Comparison of ENCODE assay signal across 8 cellular contexts in genomic region chr4:2812600-2812932, GRCh38. TPM values are rescaled to one million over a fixed set of nuclear protein-coding genes. Genes with fewer than 3 reads are reported as not detected.
DNase-seq lines count a peak whose midpoint lies in the region; ATAC-seq and TF ChIP-seq lines count a peak whose summit lies in the region.

No MANE protein-coding gene starts in this region.

- no peak overlapping the region for H2BK120ac ChIP-seq in mesendoderm (ENCODE audit: low read depth, low read length)

- no peak overlapping the region for H2AK5ac ChIP-seq in mesendoderm (ENCODE audit: low read length)

- no peak overlapping the region for H3K4ac ChIP-seq in mesendoderm (ENCODE audit: low read depth, low read length)

- H3K79me2 ChIP-seq in GM23248 (ENCODE audit: insufficient read depth) (peaks cover 82% of the 10 kb centered on the region), mesendoderm (ENCODE audit: control insufficient read depth, insufficient read depth, low read length) (no peaks in the 10 kb centered on the region)

- DNase-seq in A673 (ENCODE audit: low spot score) (no peak), GM23248 (peak; percentile 21), mesendoderm (no peak), HPDE6-E6E7 (ENCODE audit: extremely low spot score) (no peak), GDM1 (lab: John Stamatoyannopoulos, UW) (no peak), nucleus accumbens (lab: John Stamatoyannopoulos, UW) (no peak)
- DNase-seq in activated naive CD4-positive, alpha-beta T cell treated with anti-CD3 and anti-CD28 coated beads, Interleukin-2, amount 50 U/mL, for 16 hours: peak; percentile 37

- no peaks in the 10 kb centered on the region for H3K27me3 ChIP-seq in A673 (replicated peaks; ENCODE audit: insufficient read depth, low read depth, low read length, poor library complexity)
- no peaks in the 10 kb centered on the region for H3K27me3 ChIP-seq in GM23248 (replicated peaks; ENCODE audit: insufficient read depth)
- H3K27me3 ChIP-seq in mesendoderm (ENCODE audit: insufficient read depth, low read length, poor library complexity): no peaks in the 10 kb centered on the region

- no TSS peak for BruUV-seq in A673 (replicated peaks; lab: Mats Ljungman, UMichigan)

- H3F3A ChIP-seq in GM23248 (ENCODE audit: insufficient read depth): peaks cover 9% of the 10 kb centered on the region; the same call in 1 of the 2 replicates

- H4K8ac ChIP-seq in mesendoderm (ENCODE audit: low read depth, low read length): no peak overlapping the region

- peak overlapping the region; percentile 20 for H3K18ac ChIP-seq in mesendoderm (ENCODE audit: low read length)

- H3K56ac ChIP-seq in mesendoderm (ENCODE audit: low read length): peak overlapping the region; percentile 75

- no peaks in the 10 kb centered on the region for H3K9me2 ChIP-seq in GM23248 (ENCODE audit: insufficient read depth)

- H3K36me3 ChIP-seq in A673 (ENCODE audit: insufficient read depth, low read length, poor library complexity, severe bottlenecking) (no peaks in the 10 kb centered on the region), GM23248 (ENCODE audit: low read depth) (no peaks in the 10 kb centered on the region), mesendoderm (ENCODE audit: control insufficient read depth, insufficient read depth, low read length) (no peaks in the 10 kb centered on the region)

- no peak overlapping the region for H4K5ac ChIP-seq in mesendoderm (ENCODE audit: low read length)

- H3K4me2 ChIP-seq in GM23248 (ENCODE audit: unreplicated experiment): peak overlapping the region; percentile 75
- H3K4me2 ChIP-seq in mesendoderm (ENCODE audit: low read length): no peak overlapping the region

- in situ Hi-C loops in GM23248 (cut with MboI): no loop called here

- H3K27ac ChIP-seq in A673 (ENCODE audit: low read depth, low read length, poor library complexity, severe bottlenecking) (peak overlapping the region; percentile 18), GM23248 (0 out of 2 replicates have a peak overlapping the region, but pooled peaks have one; percentile 16), mesendoderm (ENCODE audit: low read depth, low read length) (no peak overlapping the region)

- ATAC-seq in HG03521 (IDR thresholded peaks at IDR 0.05; ENCODE audit: unreplicated experiment): no peak

- no peak overlapping the region for H2AFZ ChIP-seq in GM23248

- no peak overlapping the region for H2BK15ac ChIP-seq in mesendoderm (replicated peaks; ENCODE audit: low read depth)

- no peak overlapping the region for H3K4me3 ChIP-seq in A673 (ENCODE audit: low read depth, low read length, poor library complexity, severe bottlenecking)
- peak overlapping the region; percentile 45; the same call in 1 of the 2 replicates for H3K4me3 ChIP-seq in GM23248
- no peak overlapping the region for H3K4me3 ChIP-seq in mesendoderm (ENCODE audit: low read length)

- no peak for TF ChIP-seq CTCF in A673 (conservative IDR thresholded peaks at IDR 0.05; ENCODE audit: low read depth, low read length)

- WGBS in GM23248 (ENCODE audit: low coverage in 1 of 2, low lambda C conversion rate in 2 of 2, missing lambda C conversion rate in 2 of 2), 2 experiments: 20 to 24% methylated on average over 3 to 7 of the region's 7 CpGs
- no CpG with 5 or more reads among the region's 7 CpGs for WGBS in mesendoderm (ENCODE audit: extremely low coverage, insufficient coverage, low lambda C conversion rate)

- peaks cover 8% of the 10 kb centered on the region for H3K9me3 ChIP-seq in A673 (ENCODE audit: low read depth, low read length, poor library complexity, severe bottlenecking)
- H3K9me3 ChIP-seq in GM23248 (ENCODE audit: low read depth): no peaks in the 10 kb centered on the region

- H3K4me1 ChIP-seq in A673 (ENCODE audit: insufficient read depth, low read length, poor library complexity, severe bottlenecking) (peaks cover 15% of the 10 kb centered on the region), GM23248 (ENCODE audit: insufficient read depth) (peaks cover 11% of the 10 kb centered on the region), mesendoderm (ENCODE audit: control insufficient read depth, low read depth, low read length) (peaks cover 5% of the 10 kb centered on the region)

- CTCF ChIA-PET in A673 (lab: Charles Lee): no interaction called here

- H3K9ac ChIP-seq in GM23248 (peak overlapping the region; percentile 60), mesendoderm (ENCODE audit: low read length) (no peak overlapping the region)

- no peak overlapping the region for H2BK5ac ChIP-seq in mesendoderm (ENCODE audit: low read length)

- H4K20me1 ChIP-seq in GM23248 (ENCODE audit: insufficient read depth): no peaks in the 10 kb centered on the region

- POLR2A ChIA-PET in A673 (lab: Charles Lee; ENCODE audit: low non-redundant PET): no interaction called here

- no peaks in the 10 kb centered on the region for H3K79me1 ChIP-seq in mesendoderm (ENCODE audit: low read length)

- intact Hi-C loops in A673 (cut with micrococcal nuclease; ENCODE audit: unreplicated experiment): no loop called here

- no peak overlapping the region for H3K23ac ChIP-seq in mesendoderm (ENCODE audit: low read length)

RNA-seq across cellular contexts. Expression of gene SH3BP2, which starts 19.7 kb away (rescaled TPM):
- total RNA-seq in A673 (2021): 34.4 and 37.7 TPM in 2 replicates
- total RNA-seq in GM23248 (2014; rRNA removed; shearing (Covaris generic)): 31.2 and 46.3 TPM in 2 replicates
- 19.1 and 20.9 TPM in 2 replicates for polyA plus RNA-seq in GM23248 (2016; fragmentation: Nextera tagmentation; extraction: Ambion mirVana)
- polyA plus RNA-seq in mesendoderm (2013, experiment 1 of 2): 19.3 TPM
- polyA plus RNA-seq in mesendoderm (2013, experiment 2 of 2): 19.0 TPM

RNA-seq across cellular contexts. Expression of gene ADD1, which starts 31.1 kb away (rescaled TPM):
- total RNA-seq in A673 (2021): 232 and 237 TPM in 2 replicates
- 188 and 219 TPM in 2 replicates for total RNA-seq in GM23248 (2014; rRNA removed; shearing (Covaris generic))
- 175 and 181 TPM in 2 replicates for polyA plus RNA-seq in GM23248 (2016; fragmentation: Nextera tagmentation; extraction: Ambion mirVana)
- 202 TPM for polyA plus RNA-seq in mesendoderm (2013, experiment 1 of 2)
- 195 TPM for polyA plus RNA-seq in mesendoderm (2013, experiment 2 of 2)

RNA-seq across cellular contexts. Expression of gene TNIP2, which starts 56.4 kb away (rescaled TPM):
- 31.9 and 32.5 TPM in 2 replicates for total RNA-seq in A673 (2021)
- total RNA-seq in GM23248 (2014; rRNA removed; shearing (Covaris generic)): 55.2 and 64.6 TPM in 2 replicates
- polyA plus RNA-seq in GM23248 (2016; fragmentation: Nextera tagmentation; extraction: Ambion mirVana): 40.6 and 41.0 TPM in 2 replicates
- polyA plus RNA-seq in mesendoderm (2013, experiment 1 of 2): 23.2 TPM
- polyA plus RNA-seq in mesendoderm (2013, experiment 2 of 2): 25.0 TPM

Comparison
In these comparisons a context has a peak if more than half of its experiments do, and no peak if none do; other contexts are left out.
1. DNase-seq: peak in GM23248 (single experiment) and activated naive CD4-positive, alpha-beta T cell treated with anti-CD3 and anti-CD28 coated beads, Interleukin-2, amount 50 U/mL, for 16 hours (single experiment); none in A673 (single experiment), mesendoderm (single experiment), HPDE6-E6E7 (single experiment), GDM1 (single experiment) and nucleus accumbens (0 of 56).